In genomic region chr10:96984512-96985225, GRCh38 we compare ENCODE assay signal across 1 cellular context.
TF ChIP-seq lines count a peak whose summit lies in the region.

No MANE protein-coding gene starts in this region.

TF ChIP-seq in GM23338, 12 proteins besides CTCF, POLR2A, EP300 and RAD21:
- TF ChIP-seq REST (IDR thresholded peaks at IDR 0.05; ENCODE audit: unreplicated experiment) (no peak), ZNF331 (CRISPR knock-in tag; IDR thresholded peaks at IDR 0.05; ENCODE audit: low read depth) (no peak), STAT1 (IDR thresholded peaks at IDR 0.05; ENCODE audit: unreplicated experiment) (no peak), ZNF114 (CRISPR knock-in tag; IDR thresholded peaks at IDR 0.05) (no peak), ETS1 (IDR thresholded peaks at IDR 0.05) (no peak), EZH2 (IDR thresholded peaks at IDR 0.05; ENCODE audit: low read depth, unreplicated experiment) (no peak), CREB1 (CRISPR knock-in tag; IDR thresholded peaks at IDR 0.05; ENCODE audit: low read depth) (no peak), ZNF462 (CRISPR knock-in tag; IDR thresholded peaks at IDR 0.05) (no peak), JUNB (IDR thresholded peaks at IDR 0.05; ENCODE audit: unreplicated experiment) (no peak), POLR2AphosphoS5 (IDR thresholded peaks at IDR 0.05; ENCODE audit: low read depth) (no peak), EZH2phosphoT487 (IDR thresholded peaks at IDR 0.05; ENCODE audit: unreplicated experiment) (no peak), NANOG (IDR thresholded peaks at IDR 0.05; ENCODE audit: borderline replicate concordance) (no peak)
